Comparison of ENCODE assay signal across 14 cellular contexts in genomic region chr22:35401863-35402262, GRCh38. TPM values are rescaled to one million over a fixed set of nuclear protein-coding genes. Genes with fewer than 3 reads are reported as not detected.
A peak's percentile ranks its signal among the peaks of the same experiment; 100 is the strongest.
DNase-seq lines count a peak whose midpoint lies in the region; ATAC-seq and TF ChIP-seq lines count a peak whose summit lies in the region.
"Had no signal": no experiment of that assay in that cellular context is flagged by ENCODE, and none has a peak within 500 bp of the region (broad histone marks: within the 10 kb centered on the region; RNA-seq: fewer than 3 reads in every experiment).

No MANE protein-coding gene starts in this region.

- no peak for TF ChIP-seq POLR2A in erythroblast (IDR thresholded peaks at IDR 0.05; ENCODE audit: low read length)

- H3K4me3 Mint-ChIP-seq in stimulated activated naive CD8-positive, alpha-beta T cell treated with anti-CD3 and anti-CD28 coated beads, Interleukin-15, Interleukin-2, amounts not matched to agents 100 ng/mL and 50 ng/mL, for 24 hours: peak overlapping the region; percentile 96

- no peaks in the 10 kb centered on the region for H3K9me3 Mint-ChIP-seq in stimulated activated naive CD8-positive, alpha-beta T cell treated with anti-CD3 and anti-CD28 coated beads, Interleukin-15, Interleukin-2, amounts not matched to agents 100 ng/mL and 50 ng/mL, for 24 hours

- no peaks in the 10 kb centered on the region for H3K27me3 Mint-ChIP-seq in stimulated activated naive CD8-positive, alpha-beta T cell treated with anti-CD3 and anti-CD28 coated beads, Interleukin-15, Interleukin-2, amounts not matched to agents 100 ng/mL and 50 ng/mL, for 24 hours

- POLR2A ChIA-PET in RWPE1 (lab: Yijun Ruan, JAX; ENCODE audit: low non-redundant PET): no interaction called here

- DNase-seq in stimulated activated naive CD8-positive, alpha-beta T cell treated with anti-CD3 and anti-CD28 coated beads, Interleukin-15, Interleukin-2, amounts not matched to agents 100 U/mL and 50 U/mL, for 24 hours: no peak
- DNase-seq in RWPE1 (ENCODE audit: low spot score): no peak
- peak; percentile 25 to 35 for DNase-seq in erythroblast (lab: John Stamatoyannopoulos, UW)
- DNase-seq in left cardiac atrium: no peak
- no peak for DNase-seq in posterior cingulate gyrus
- DNase-seq: BE2C, dorsolateral prefrontal cortex, foreskin keratinocyte, NCI-H1105 treated with DMSO at 0.1 percent for 48 hours, SK-N-SH, spleen had no signal

- no peak for ATAC-seq in stimulated activated naive CD8-positive, alpha-beta T cell treated with anti-CD3 and anti-CD28 coated beads, Interleukin-15, Interleukin-2, amounts not matched to agents 100 U/mL and 50 U/mL, for 24 hours
- ATAC-seq in left cardiac atrium: no peak
- no peak for ATAC-seq in HG03378 (IDR thresholded peaks at IDR 0.05; ENCODE audit: unreplicated experiment)
- ATAC-seq in GM21737 (IDR thresholded peaks at IDR 0.05; ENCODE audit: unreplicated experiment): no peak
- ATAC-seq: foreskin keratinocyte had no signal

- H3K36me3 Mint-ChIP-seq in stimulated activated naive CD8-positive, alpha-beta T cell treated with anti-CD3 and anti-CD28 coated beads, Interleukin-15, Interleukin-2, amounts not matched to agents 100 ng/mL and 50 ng/mL, for 24 hours (ENCODE audit: low read depth): peaks cover 52% of the 10 kb centered on the region

- peak overlapping the region; percentile 82 for H3K27ac ChIP-seq in RWPE1
- H3K27ac ChIP-seq: dorsolateral prefrontal cortex, foreskin keratinocyte had no signal

- H3K27ac Mint-ChIP-seq in stimulated activated naive CD8-positive, alpha-beta T cell treated with anti-CD3 and anti-CD28 coated beads, Interleukin-15, Interleukin-2, amounts not matched to agents 100 ng/mL and 50 ng/mL, for 24 hours: peak overlapping the region; percentile 96

- no peak for TF ChIP-seq CTCF in RWPE1 (conservative IDR thresholded peaks at IDR 0.05; ENCODE audit: low read depth)

- H3K4me1 Mint-ChIP-seq in stimulated activated naive CD8-positive, alpha-beta T cell treated with anti-CD3 and anti-CD28 coated beads, Interleukin-15, Interleukin-2, amounts not matched to agents 100 ng/mL and 50 ng/mL, for 24 hours (ENCODE audit: low read depth): peaks cover 36% of the 10 kb centered on the region

- CTCF ChIA-PET in RWPE1 (lab: Yijun Ruan, JAX): no interaction called here

- intact Hi-C loops in left cardiac atrium (cut with DNase I) (no loop called here), posterior cingulate gyrus (cut with DNase I) (no loop called here)

RNA-seq across cellular contexts. Expression of gene MCM5, which starts 1.9 kb away (rescaled TPM):
- total RNA-seq in left cardiac atrium: 10 to 100 TPM; 11.0 to 21.9 TPM

RNA-seq across cellular contexts. Expression of gene HMOX1, which starts 21.0 kb away (rescaled TPM):
- 10 to 100 TPM; 13.6 to 16.0 TPM for total RNA-seq in left cardiac atrium

Comparison
In these comparisons a context has a peak if more than half of its experiments do, and no peak if none do; other contexts are left out.
1. DNase-seq: peak in erythroblast (2 of 2); none in stimulated activated naive CD8-positive, alpha-beta T cell treated with anti-CD3 and anti-CD28 coated beads, Interleukin-15, Interleukin-2, amounts not matched to agents 100 U/mL and 50 U/mL, for 24 hours (single experiment), RWPE1 (single experiment), left cardiac atrium (single experiment) and posterior cingulate gyrus (0 of 10).